19 cellular contexts compared by ENCODE assay signal in the genomic region with DNA sequence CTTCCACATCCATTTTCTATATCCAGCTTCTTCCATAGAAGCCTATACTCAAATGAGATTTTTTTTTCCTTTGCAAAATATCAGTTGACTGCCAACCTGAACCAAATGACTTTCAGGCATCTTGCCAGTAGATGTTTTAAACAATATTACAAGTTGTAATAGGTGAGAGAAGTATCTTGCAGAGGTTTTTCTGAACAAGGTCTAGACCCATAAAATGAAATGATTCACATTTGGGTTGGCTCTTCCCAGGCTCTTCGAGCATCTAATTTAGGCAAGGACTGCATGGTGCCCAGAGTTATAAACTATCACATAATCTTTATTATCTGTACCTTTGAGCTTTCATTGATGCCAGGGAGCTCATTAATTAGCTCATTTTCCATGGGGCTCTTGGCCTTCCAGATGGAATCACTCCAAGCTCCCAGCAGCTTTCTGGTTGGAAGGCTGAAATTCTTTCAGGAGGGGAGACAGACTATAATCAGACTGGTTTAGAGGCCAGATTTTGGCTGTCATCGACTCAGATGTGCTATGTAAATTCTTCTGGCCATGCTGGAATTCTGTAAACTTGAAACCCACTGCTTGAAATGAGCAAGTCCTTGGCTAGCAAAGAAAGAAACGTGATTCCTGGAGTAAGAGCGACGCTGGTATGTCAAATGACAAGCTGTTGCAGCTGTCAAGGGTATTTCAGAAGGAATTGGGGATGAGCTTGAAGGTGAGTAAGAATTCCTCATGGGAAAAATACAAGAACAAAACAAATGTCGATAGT. TPM values are rescaled to one million over a fixed set of nuclear protein-coding genes. Genes with fewer than 3 reads are reported as not detected.
DNase-seq lines count a peak whose midpoint lies in the region; ATAC-seq and TF ChIP-seq lines count a peak whose summit lies in the region.
"Had no signal": no experiment of that assay in that cellular context is flagged by ENCODE, and none has a peak within 500 bp of the region (broad histone marks: within the 10 kb centered on the region; RNA-seq: fewer than 3 reads in every experiment).

No MANE protein-coding gene starts in this region.

- ATAC-seq in left ventricle myocardium superior (peak; percentile 47), HG02840 (IDR thresholded peaks at IDR 0.05; ENCODE audit: low FRiP score, unreplicated experiment) (no peak), GM18502 (IDR thresholded peaks at IDR 0.05; ENCODE audit: poor library complexity, unreplicated experiment) (no peak)
- ATAC-seq: activated CD8-positive, alpha-beta T cell treated with anti-CD3 and anti-CD28 coated beads, Interleukin-2, amount 10 ng/mL, durations not matched to agents 7 days and 5 days; esophagus mucosa; upper lobe of right lung had no signal

- H3K9ac ChIP-seq in SK-N-MC (ENCODE audit: insufficient read length) = no peak overlapping the region
- H3K9ac ChIP-seq: KMS-11 had no signal

- peak overlapping the region; percentile 7; the same call in 1 of the 2 replicates for H3K27ac ChIP-seq in SK-N-MC
- H3K27ac ChIP-seq: KMS-11, upper lobe of right lung had no signal

- H3K36me3 ChIP-seq in SK-N-MC (ENCODE audit: insufficient read depth, low read length) = no peaks in the 10 kb centered on the region
- H3K36me3 ChIP-seq: upper lobe of right lung had no signal

- DNase-seq in AG20443 (ENCODE audit: low spot score) (peak; percentile 1), LNCaP clone FGC (ENCODE audit: low read depth) (peak; percentile 65), SK-N-MC (ENCODE audit: low read depth, low spot score) (no peak), left ventricle myocardium superior (no peak), HuH-7.5 (ENCODE audit: low spot score) (no peak), SW 1271 (lab: John Stamatoyannopoulos, UW) (no peak)
- DNase-seq: activated CD8-positive, alpha-beta T cell treated with anti-CD3 and anti-CD28 coated beads, Interleukin-2, amount 10 ng/mL, durations not matched to agents 7 days and 5 days; activated naive CD8-positive, alpha-beta T cell treated with anti-CD3 and anti-CD28 coated beads for 36 hours; activated T-cell treated with anti-CD3 and anti-CD28 coated beads, Interleukin-2, amount 50 U/mL, for 48 hours; NCI-H146; SHP77; stimulated activated CD4-positive, alpha-beta T cell treated with anti-CD3 and anti-CD28 coated beads, Interleukin-2, amount 100 ng/mL, for 24 hours; stomach; T-helper 2 cell; upper lobe of right lung had no signal

- no peaks in the 10 kb centered on the region; the same call in 1 of the 2 replicates for H3K9me3 ChIP-seq in SK-N-MC (ENCODE audit: low read depth, low read length)
- H3K9me3 ChIP-seq: upper lobe of right lung had no signal

- TF ChIP-seq CTCF in LNCaP clone FGC (IDR thresholded peaks at IDR 0.05; ENCODE audit: control insufficient read depth, extremely low read depth, insufficient read depth) = no peak

- H3K4me3 ChIP-seq in LNCaP clone FGC (ENCODE audit: low read depth, low read length) = no peak overlapping the region
- H3K4me3 ChIP-seq in SK-N-MC = no peak overlapping the region
- H3K4me3 ChIP-seq: stomach, upper lobe of right lung had no signal

- intact Hi-C loops in left ventricle myocardium superior (cut with micrococcal nuclease) = no loop called here

RNA-seq across cellular contexts. Expression of gene DICER1, which starts 32.3 kb away (rescaled TPM):
- 23.2 TPM for total RNA-seq in left ventricle myocardium superior

Comparison
In these comparisons a context has a peak if more than half of its experiments do, and no peak if none do; other contexts are left out.
1. DNase-seq: peak in AG20443 (single experiment) and LNCaP clone FGC (single experiment); none in SK-N-MC (single experiment), left ventricle myocardium superior (single experiment), HuH-7.5 (single experiment) and SW 1271 (0 of 2).